ENCODE assay signal across 9 cellular contexts in the genomic region with DNA sequence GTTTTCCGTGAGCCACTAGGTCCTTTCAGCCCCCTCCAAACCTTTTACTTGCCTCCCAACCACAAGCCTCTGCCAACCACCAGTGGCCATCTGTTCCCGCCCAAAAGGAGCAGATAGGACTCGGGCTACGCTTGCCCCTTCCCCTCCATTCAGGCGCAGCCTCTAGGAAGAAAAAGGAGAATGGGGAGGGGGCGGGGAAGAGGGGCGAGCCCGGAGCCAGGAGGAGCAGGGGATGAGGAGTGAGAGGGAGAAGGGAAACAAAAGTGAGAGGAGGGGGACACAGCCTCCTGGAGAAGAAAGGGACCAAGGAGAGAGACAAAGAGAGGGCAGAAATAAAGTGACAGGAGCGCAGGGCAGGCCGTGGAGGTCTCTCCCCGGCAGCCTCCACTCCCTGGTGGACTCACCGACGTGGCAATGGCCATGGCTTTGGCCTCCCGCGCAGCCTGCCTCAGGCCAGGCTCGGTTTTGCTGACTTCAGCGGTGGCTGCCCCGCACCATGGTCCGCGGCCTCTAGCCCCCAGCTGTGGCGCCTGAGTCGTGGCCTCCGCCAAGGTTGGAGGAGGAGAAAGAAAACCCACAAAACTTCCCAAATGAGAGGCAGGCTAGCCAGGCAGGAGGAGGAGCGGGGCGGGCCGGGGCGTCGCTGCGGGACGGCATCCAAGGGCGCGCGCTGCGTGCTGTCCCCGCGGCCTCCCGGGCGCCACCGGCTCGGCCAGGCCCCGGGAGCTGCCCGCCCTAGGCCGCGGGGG. TPM values are rescaled to one million over a fixed set of nuclear protein-coding genes. Genes with fewer than 3 reads are reported as not detected.
A peak's percentile ranks its signal among the peaks of the same experiment; 100 is the strongest.
DNase-seq lines count a peak whose midpoint lies in the region; ATAC-seq and TF ChIP-seq lines count a peak whose summit lies in the region.
"Had no signal": no experiment of that assay in that cellular context is flagged by ENCODE, and none has a peak within 500 bp of the region (broad histone marks: within the 10 kb centered on the region; RNA-seq: fewer than 3 reads in every experiment).

A gene with protein sequence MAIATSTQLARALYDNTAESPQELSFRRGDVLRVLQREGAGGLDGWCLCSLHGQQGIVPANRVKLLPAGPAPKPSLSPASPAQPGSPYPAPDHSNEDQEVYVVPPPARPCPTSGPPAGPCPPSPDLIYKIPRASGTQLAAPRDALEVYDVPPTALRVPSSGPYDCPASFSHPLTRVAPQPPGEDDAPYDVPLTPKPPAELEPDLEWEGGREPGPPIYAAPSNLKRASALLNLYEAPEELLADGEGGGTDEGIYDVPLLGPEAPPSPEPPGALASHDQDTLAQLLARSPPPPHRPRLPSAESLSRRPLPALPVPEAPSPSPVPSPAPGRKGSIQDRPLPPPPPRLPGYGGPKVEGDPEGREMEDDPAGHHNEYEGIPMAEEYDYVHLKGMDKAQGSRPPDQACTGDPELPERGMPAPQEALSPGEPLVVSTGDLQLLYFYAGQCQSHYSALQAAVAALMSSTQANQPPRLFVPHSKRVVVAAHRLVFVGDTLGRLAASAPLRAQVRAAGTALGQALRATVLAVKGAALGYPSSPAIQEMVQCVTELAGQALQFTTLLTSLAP (minus strand): TSS at position 569 of the 749 bp plus-strand sequence. CDS start 147 bp downstream, at position 422.

- H3K27me3 ChIP-seq in A673 (replicated peaks; ENCODE audit: insufficient read depth, low read depth, low read length, poor library complexity), result no peaks in the 10 kb centered on the region
- H3K27me3 ChIP-seq in neural cell (ENCODE audit: insufficient read depth, low read depth, low read length), result peaks cover 12% of the 10 kb centered on the region

- H3K79me2 ChIP-seq in neural cell (replicated peaks; ENCODE audit: insufficient read depth, low read length), result peaks cover 25% of the 10 kb centered on the region

- H3K27ac Mint-ChIP-seq in T-helper 17 cell, result no peak within 1 kb of the TSS
- no peak within 1 kb of the TSS for H3K27ac Mint-ChIP-seq in activated CD4-positive, alpha-beta memory T cell treated with anti-CD3 and anti-CD28 coated beads for 36 hours

- H3K27me3 Mint-ChIP-seq in T-helper 17 cell, result peaks cover 64% of the 10 kb centered on the region
- H3K27me3 Mint-ChIP-seq in activated CD4-positive, alpha-beta memory T cell treated with anti-CD3 and anti-CD28 coated beads for 36 hours, result peaks cover 29% of the 10 kb centered on the region

- peak within 1 kb of the TSS; percentile 76 for H3K4me3 Mint-ChIP-seq in T-helper 17 cell
- H3K4me3 Mint-ChIP-seq in activated CD4-positive, alpha-beta memory T cell treated with anti-CD3 and anti-CD28 coated beads for 36 hours, result no peak within 1 kb of the TSS

- POLR2A ChIA-PET in A673 (lab: Charles Lee; ENCODE audit: low non-redundant PET), result no interaction called here
- POLR2A ChIA-PET in activated CD4-positive, alpha-beta memory T cell treated with anti-CD3 and anti-CD28 coated beads for 36 hours (lab: Charles Lee), result no interaction called here

- H3K4me2 ChIP-seq in neural cell (ENCODE audit: low read length), result no peak within 1 kb of the TSS

- DNase-seq in A673 (ENCODE audit: low spot score) (peak; percentile 14), T-helper 17 cell (no peak), head of caudate nucleus (peak in 34 of 42 donors; percentile 22 to 85 (median 65)), T-helper 9 cell (no peak), NCI-H748 treated with DMSO at 0.1 percent for 48 hours (lab: John Stamatoyannopoulos, UW) (no peak), OCI-M1 (lab: John Stamatoyannopoulos, UW) (no peak)
- no peak for DNase-seq in activated CD4-positive, alpha-beta memory T cell treated with anti-CD3 and anti-CD28 coated beads for 36 hours

- H3K9ac ChIP-seq in neural cell (ENCODE audit: low read length), result peak within 1 kb of the TSS; percentile 39

- CTCF ChIA-PET in A673 (lab: Charles Lee), result no interaction called here
- CTCF ChIA-PET in activated CD4-positive, alpha-beta memory T cell treated with anti-CD3 and anti-CD28 coated beads for 36 hours (lab: Charles Lee), result interaction anchor here (3.7 kb wide), 1 partner anchor 16 kb away, joined by 14 read pairs; no protein-coding TSS in a partner anchor

- H4K20me1 ChIP-seq in neural cell (ENCODE audit: insufficient read depth), result no peaks in the 10 kb centered on the region

- H3K9me3 ChIP-seq in A673 (ENCODE audit: low read depth, low read length, poor library complexity, severe bottlenecking) (no peaks in the 10 kb centered on the region), T-helper 17 cell (ENCODE audit: control insufficient read depth, low read length, poor library complexity, severe bottlenecking) (no peaks in the 10 kb centered on the region), neural cell (ENCODE audit: low read length) (no peaks in the 10 kb centered on the region)
- H3K9me3 ChIP-seq: SJSA1 had no signal

- peaks cover 36% of the 10 kb centered on the region for H3K36me3 ChIP-seq in A673 (ENCODE audit: insufficient read depth, low read length, poor library complexity, severe bottlenecking)
- no peaks in the 10 kb centered on the region for H3K36me3 ChIP-seq in neural cell (ENCODE audit: insufficient read depth, low read length)
- H3K36me3 ChIP-seq: SJSA1 had no signal

- TF ChIP-seq CTCF in A673 (conservative IDR thresholded peaks at IDR 0.05; ENCODE audit: low read depth, low read length), result no peak
- no peak for TF ChIP-seq CTCF in neural cell (IDR thresholded peaks at IDR 0.05; ENCODE audit: poor library complexity, severe bottlenecking)

- H3K4me1 Mint-ChIP-seq in T-helper 17 cell, result peaks cover 13% of the 10 kb centered on the region
- peaks cover 6% of the 10 kb centered on the region for H3K4me1 Mint-ChIP-seq in activated CD4-positive, alpha-beta memory T cell treated with anti-CD3 and anti-CD28 coated beads for 36 hours (ENCODE audit: low read depth)

- H3K9me2 ChIP-seq in neural cell (ENCODE audit: insufficient read depth, low read length), result no peaks in the 10 kb centered on the region

- intact Hi-C loops in A673 (cut with micrococcal nuclease; ENCODE audit: unreplicated experiment), result loop anchor here (5.0 kb wide), 1 partner anchor 42 kb away; a partner anchor contains a TSS
- intact Hi-C loops in head of caudate nucleus (cut with DNase I), result loop anchor here (5.0 kb wide), 1 partner anchor 42 kb away; a partner anchor contains a TSS
- intact Hi-C loops in activated CD4-positive, alpha-beta memory T cell treated with anti-CD3 and anti-CD28 coated beads for 36 hours (cut with micrococcal nuclease), result loop anchor here (5.0 kb wide), 1 partner anchor 37 kb away; no protein-coding TSS in a partner anchor

- no peaks in the 10 kb centered on the region for H3K9me3 Mint-ChIP-seq in activated CD4-positive, alpha-beta memory T cell treated with anti-CD3 and anti-CD28 coated beads for 36 hours

- peak within 1 kb of the TSS; percentile 95 for H3K4me3 ChIP-seq in A673 (ENCODE audit: low read depth, low read length, poor library complexity, severe bottlenecking)
- H3K4me3 ChIP-seq in neural cell (ENCODE audit: low read length), result peak within 1 kb of the TSS; percentile 21
- H3K4me3 ChIP-seq: SJSA1 had no signal

- peak within 1 kb of the TSS; percentile 98 for H3K27ac ChIP-seq in A673 (ENCODE audit: low read depth, low read length, poor library complexity, severe bottlenecking)
- peak within 1 kb of the TSS; percentile 13 for H3K27ac ChIP-seq in neural cell (ENCODE audit: low read length)
- H3K27ac ChIP-seq: SJSA1 had no signal

- peaks cover 5% of the 10 kb centered on the region for H3K36me3 Mint-ChIP-seq in T-helper 17 cell (ENCODE audit: low read depth)
- no peaks in the 10 kb centered on the region for H3K36me3 Mint-ChIP-seq in activated CD4-positive, alpha-beta memory T cell treated with anti-CD3 and anti-CD28 coated beads for 36 hours

- H3K4me1 ChIP-seq in A673 (ENCODE audit: insufficient read depth, low read length, poor library complexity, severe bottlenecking), result peaks cover 24% of the 10 kb centered on the region
- H3K4me1 ChIP-seq: SJSA1 had no signal

- H3F3A ChIP-seq in neural cell (ENCODE audit: insufficient read depth, low read length, poor library complexity, severe bottlenecking), result no peaks in the 10 kb centered on the region

- H2AFZ ChIP-seq in neural cell (ENCODE audit: low read depth, low read length), result peak within 1 kb of the TSS; percentile 35

- no TSS peak for BruUV-seq in A673 (replicated peaks; lab: Mats Ljungman, UMichigan)

- TF ChIP-seq EP300 in neural cell (conservative IDR thresholded peaks at IDR 0.05; ENCODE audit: poor library complexity, severe bottlenecking), result no peak

- TF ChIP-seq RAD21 in neural cell (conservative IDR thresholded peaks at IDR 0.05), result no peak

- ATAC-seq in T-helper 17 cell, result no peak

TF ChIP-seq in neural cell, 6 proteins besides CTCF, POLR2A, EP300 and RAD21 (continues in another document):
- TF ChIP-seq POLR2AphosphoS5 (IDR thresholded peaks at IDR 0.05) (no peak), MXI1 (conservative IDR thresholded peaks at IDR 0.05; ENCODE audit: poor library complexity, severe bottlenecking) (no peak), SMC3 (conservative IDR thresholded peaks at IDR 0.05; ENCODE audit: poor library complexity) (no peak), TAF1 (IDR thresholded peaks at IDR 0.05; ENCODE audit: low read depth) (no peak)

RNA-seq across cellular contexts. Expression of the gene that starts here (rescaled TPM):
- 55.9 and 60.9 TPM in 2 replicates for total RNA-seq in A673 (2021)
- not detected for total RNA-seq in T-helper 17 cell
- 0.48 and 0.92 TPM in 2 replicates for polyA plus RNA-seq in neural cell
- polyA minus RNA-seq in neural cell, result 1.3 and 1.5 TPM in 2 replicates
- total RNA-seq in activated CD4-positive, alpha-beta memory T cell treated with anti-CD3 and anti-CD28 coated beads for 36 hours, result not detected
- total RNA-seq: SJSA1 had no signal

Comparison
In these comparisons a context has a peak if more than half of its experiments do, and no peak if none do; other contexts are left out.
1. RNA of the gene that starts here (total RNA-seq): 55.9 to 60.9 TPM in A673; not detected in T-helper 17 cell and not detected in activated CD4-positive, alpha-beta memory T cell treated with anti-CD3 and anti-CD28 coated beads for 36 hours; every median in the first group is over 10 times any median in the second.
2. DNase-seq: peak in A673 (single experiment) and head of caudate nucleus (34 of 42); none in T-helper 17 cell (0 of 3), T-helper 9 cell (single experiment), activated CD4-positive, alpha-beta memory T cell treated with anti-CD3 and anti-CD28 coated beads for 36 hours (single experiment), NCI-H748 treated with DMSO at 0.1 percent for 48 hours (single experiment) and OCI-M1 (single experiment).